Comparison of ENCODE assay signal across 11 cellular contexts in the genomic region with DNA sequence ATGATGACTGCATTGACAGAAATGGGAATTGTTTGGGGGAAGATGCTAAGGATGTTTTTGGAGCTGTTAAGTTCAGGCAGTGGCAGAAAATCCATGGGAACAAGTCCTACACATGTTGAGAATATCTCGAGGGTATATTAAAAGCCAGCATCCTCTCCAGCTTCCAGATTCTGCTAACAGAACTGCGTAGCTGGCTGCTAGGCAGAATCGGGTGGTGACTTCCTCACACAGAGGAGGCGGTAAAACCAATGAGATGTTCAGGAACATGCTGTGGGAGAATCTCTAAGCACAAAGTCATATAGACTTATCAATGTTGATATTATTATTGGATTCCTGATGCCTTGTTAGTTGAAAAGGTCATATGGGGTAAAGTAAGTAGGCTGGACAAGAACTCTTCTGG. TPM values are rescaled to one million over a fixed set of nuclear protein-coding genes. Genes with fewer than 3 reads are reported as not detected.
"Had no signal": no experiment of that assay in that cellular context is flagged by ENCODE, and none has a peak within 500 bp of the region (broad histone marks: within the 10 kb centered on the region; RNA-seq: fewer than 3 reads in every experiment).

No MANE protein-coding gene starts in this region.

- ATAC-seq: HCT116, HepG2 had no signal

- H3K36me3 ChIP-seq: HAP-1 had no signal

- H3K9me3 Mint-ChIP-seq: HFFc6, IgD-negative memory B cell had no signal

- H3K9me3 ChIP-seq: HAP-1 had no signal

- H3K9ac ChIP-seq: GM23248 had no signal

- H3K4me3 Mint-ChIP-seq: HFFc6, IgD-negative memory B cell had no signal

- DNase-seq: GM23248, GOT3, H7, HFFc6 had no signal

- H3K27ac Mint-ChIP-seq: HFFc6 had no signal

- H3K4me1 ChIP-seq: HAP-1 had no signal

- H3K4me1 Mint-ChIP-seq: IgD-negative memory B cell had no signal

- H3K36me3 Mint-ChIP-seq: IgD-negative memory B cell had no signal

- H3K27ac ChIP-seq: GM23248, HL-60 had no signal

- H3K4me3 ChIP-seq: GM23248, HAP-1 had no signal

RNA-seq across cellular contexts. Expression of gene FAM163A, which starts 14.9 kb away (rescaled TPM):
- total RNA-seq: GM23248, H4, HepG2, HFFc6, HT1080 had no signal
